Comparison of ENCODE assay signal across 8 cellular contexts in the genomic region with DNA sequence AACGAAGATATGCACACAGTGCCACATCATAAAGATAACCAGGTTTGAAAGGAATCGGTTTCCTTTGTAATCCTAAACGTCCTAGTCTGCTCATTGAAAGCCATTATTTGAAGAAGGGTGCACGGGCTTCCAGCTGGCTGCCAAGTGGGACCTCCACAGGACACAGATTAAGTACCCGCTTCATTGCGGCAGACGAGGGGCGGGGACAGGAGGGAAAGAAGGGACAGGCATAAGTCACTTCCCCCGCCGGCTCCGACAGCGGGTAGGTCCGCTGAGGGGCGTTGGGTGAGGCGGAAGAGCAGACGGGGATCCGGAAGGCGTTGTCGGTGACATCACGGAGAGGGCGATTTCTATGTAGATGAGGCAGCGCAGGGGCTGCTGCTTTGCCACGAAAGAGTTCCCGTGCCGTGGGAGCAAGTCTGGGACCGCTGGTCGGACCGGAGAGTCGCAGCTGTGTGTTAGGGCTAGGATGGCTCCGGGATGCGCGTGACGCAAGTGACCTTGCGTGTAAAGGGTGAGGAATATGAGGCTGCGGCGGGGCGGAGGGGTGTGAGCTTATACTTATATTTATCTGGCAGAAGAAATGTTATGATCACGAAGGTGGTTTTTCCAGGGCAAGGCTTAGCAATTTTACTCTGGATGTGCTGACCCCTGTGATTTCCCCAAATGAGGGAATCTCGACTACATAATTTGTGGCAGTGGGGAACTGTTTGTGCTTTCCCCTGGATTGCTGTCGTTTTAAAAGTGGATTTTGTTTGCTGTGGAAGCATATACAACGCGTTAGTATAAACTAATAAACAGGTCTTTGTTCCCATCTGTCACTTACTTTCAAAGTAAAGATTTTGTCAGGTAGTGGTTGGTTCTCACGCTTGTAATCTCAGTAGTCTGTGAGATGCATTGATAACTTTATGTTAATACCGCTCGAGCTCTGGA.
A peak's percentile ranks its signal among the peaks of the same experiment; 100 is the strongest.
DNase-seq lines count a peak whose midpoint lies in the region; ATAC-seq, FAIRE-seq and TF ChIP-seq lines count a peak whose summit lies in the region.
"Not testable (repeated sequence)": the region's sequence is repeated elsewhere in the genome, so short reads cannot be mapped to it uniquely, and the experiment has no call there.

No MANE protein-coding gene starts in this region.

- not testable (repeated sequence) for H3K36me3 Mint-ChIP-seq in activated CD8-positive, alpha-beta T cell treated with anti-CD3 and anti-CD28 coated beads, Interleukin-2, amount 10 ng/mL, durations not matched to agents 7 days and 5 days (ENCODE audit: low read depth)

- H3K79me2 ChIP-seq in HepG2 (ENCODE audit: insufficient read depth, low read length): not testable (repeated sequence)

- 2% methylated on average over 44 of the region's 45 CpGs for WGBS in HepG2 (ENCODE audit: low lambda C conversion rate)

- H3K27ac ChIP-seq in HepG2 (ENCODE audit: extremely low read length, insufficient read depth, low read length): peak overlapping the region; percentile 65

- in situ Hi-C loops in HepG2 (cut with HindIII; ENCODE audit: extremely low pct_ligation_motif_present, low pct_unique_long_range_greater_than_20kb): not testable (repeated sequence)

- H3K4me3 ChIP-seq in HepG2 (replicated peaks in 1 of 3; ENCODE audit: insufficient read depth in 1 of 3, low read depth in 2 of 3, low read length in 3 of 3): peak overlapping the region; percentile 69 to 83 (median 78)

- peak; percentile 34 for FAIRE-seq in HepG2 (lab: Jason Lieb, UNC)

- CTCF ChIA-PET in activated CD8-positive, alpha-beta T cell treated with anti-CD3 and anti-CD28 coated beads, Interleukin-2, amount 10 ng/mL, durations not matched to agents 7 days and 5 days (lab: Charles Lee): interaction anchor here (0.6 kb wide), 1 partner anchor 14 kb away, joined by 3 read pairs; no protein-coding TSS in a partner anchor
- CTCF ChIA-PET in HepG2 (lab: Yijun Ruan, JAX; ENCODE audit: low intra/inter-chr PET ratio, low total read pairs): not testable (repeated sequence)

- peak; percentile 67 to 98 for TF ChIP-seq POLR2A in HepG2 (IDR thresholded peaks at IDR 0.05; ENCODE audit: insufficient read depth in 1 of 2, low read depth in 2 of 2, low read length in 2 of 2)

- peak overlapping the region; percentile 93 for H3K4me3 Mint-ChIP-seq in activated CD8-positive, alpha-beta T cell treated with anti-CD3 and anti-CD28 coated beads, Interleukin-2, amount 10 ng/mL, durations not matched to agents 7 days and 5 days

- ATAC-seq in HG03196 (IDR thresholded peaks at IDR 0.05; ENCODE audit: unreplicated experiment): peak; percentile 90
- ATAC-seq in activated CD8-positive, alpha-beta T cell treated with anti-CD3 and anti-CD28 coated beads, Interleukin-2, amount 10 ng/mL, durations not matched to agents 7 days and 5 days: peak; percentile 96
- ATAC-seq in HepG2: peak; percentile 93

- H2AFZ ChIP-seq in HepG2 (ENCODE audit: low read length): not testable (repeated sequence)

- not testable (repeated sequence) for H3K4me1 ChIP-seq in HepG2 (ENCODE audit: insufficient read depth, low read length)

- not testable (repeated sequence) for H3K27me3 ChIP-seq in HepG2 (ENCODE audit: control insufficient read depth in 1 of 2, insufficient read depth in 2 of 2, low read length in 2 of 2)

- peak overlapping the region; percentile 78 for H3K4me2 ChIP-seq in HepG2 (ENCODE audit: low read depth, low read length)

- DNase-seq in Ammon's horn (ENCODE audit: low spot score) (peak; percentile 80), GM19238 (ENCODE audit: insufficient read length, low spot score) (peak; percentile 37), ecto neural progenitor cell (ENCODE audit: low spot score) (peak; percentile 84), HepG2 (ENCODE audit: low spot score) (peak; percentile 75)
- DNase-seq in NK-92 treated with Interleukin-12 subunit alpha and Interleukin-12 subunit beta, amount 100 ng/mL, for 24 hours (lab: John Stamatoyannopoulos, UW): peak; percentile 76
- peak; percentile 92 for DNase-seq in activated CD8-positive, alpha-beta T cell treated with anti-CD3 and anti-CD28 coated beads, Interleukin-2, amount 10 ng/mL, durations not matched to agents 7 days and 5 days
- peak; percentile 80 to 85 for DNase-seq in stimulated activated CD4-positive, alpha-beta T cell treated with anti-CD3 and anti-CD28 coated beads, Interleukin-15, amount 100 ng/mL, for 48 hours (ENCODE audit: low read depth in 2 of 2)

- H3K9ac ChIP-seq in HepG2 (ENCODE audit: insufficient read depth, low read depth, low read length): peak overlapping the region; percentile 79

- intact Hi-C loops in HepG2 (cut with micrococcal nuclease; ENCODE audit: unreplicated experiment): not testable (repeated sequence)

- TSS peak; percentile 96 for BruUV-seq in HepG2 (replicated peaks; lab: Mats Ljungman, UMichigan)

- H3K36me3 ChIP-seq in HepG2 (replicated peaks in 1 of 2; ENCODE audit: control insufficient read depth in 1 of 2, insufficient read depth in 2 of 2, low read length in 2 of 2): not testable (repeated sequence)

- H3K9me3 ChIP-seq in HepG2 (ENCODE audit: low read length): not testable (repeated sequence)

- peak; percentile 20 for TF ChIP-seq CTCF in HepG2 (CRISPR knock-in tag; IDR thresholded peaks at IDR 0.05)

- H3K9me3 Mint-ChIP-seq in activated CD8-positive, alpha-beta T cell treated with anti-CD3 and anti-CD28 coated beads, Interleukin-2, amount 10 ng/mL, durations not matched to agents 7 days and 5 days (ENCODE audit: insufficient read depth): not testable (repeated sequence)

- TF ChIP-seq RAD21 in HepG2 (CRISPR knock-in tag; IDR thresholded peaks at IDR 0.05): not testable (repeated sequence)

- not testable (repeated sequence) for H3K27me3 Mint-ChIP-seq in activated CD8-positive, alpha-beta T cell treated with anti-CD3 and anti-CD28 coated beads, Interleukin-2, amount 10 ng/mL, durations not matched to agents 7 days and 5 days (ENCODE audit: low read depth)

- not testable (repeated sequence) for TF ChIP-seq EP300 in HepG2 (IDR thresholded peaks at IDR 0.05; ENCODE audit: low read depth in 2 of 2, low read length in 2 of 2); HepG2 (CRISPR knock-in tag; IDR thresholded peaks at IDR 0.05; ENCODE audit: borderline replicate concordance)

- H3K27ac Mint-ChIP-seq in activated CD8-positive, alpha-beta T cell treated with anti-CD3 and anti-CD28 coated beads, Interleukin-2, amount 10 ng/mL, durations not matched to agents 7 days and 5 days: peak overlapping the region; percentile 99

- H3K4me1 Mint-ChIP-seq in activated CD8-positive, alpha-beta T cell treated with anti-CD3 and anti-CD28 coated beads, Interleukin-2, amount 10 ng/mL, durations not matched to agents 7 days and 5 days (ENCODE audit: low read depth): peaks cover 26% of the 10 kb centered on the region

- H4K20me1 ChIP-seq in HepG2 (ENCODE audit: insufficient read depth, low read length): not testable (repeated sequence)

- POLR2A ChIA-PET in activated CD8-positive, alpha-beta T cell treated with anti-CD3 and anti-CD28 coated beads, Interleukin-2, amount 10 ng/mL, durations not matched to agents 7 days and 5 days (lab: Charles Lee): interaction anchor here (0.6 to 2.0 kb wide), 7 partner anchors 14 to 1680 kb away, joined by 3 to 36 read pairs (median 7); no protein-coding TSS in a partner anchor
- POLR2A ChIA-PET in HepG2 (lab: Yijun Ruan, JAX): interaction anchor here (0.9 to 1.7 kb wide), 4 partner anchors 14 to 121 kb away, joined by 4 to 23 read pairs (median 6); no protein-coding TSS in a partner anchor

TF ChIP-seq in HepG2, 621 proteins besides CTCF, POLR2A, EP300 and RAD21 (continues in another document):
- TF ChIP-seq CREM (IDR thresholded peaks at IDR 0.05): peak; percentile 70
- not testable (repeated sequence) for TF ChIP-seq CREM (CRISPR knock-in tag; IDR thresholded peaks at IDR 0.05)
- peak; percentile 51 for TF ChIP-seq GATAD2A (CRISPR knock-in tag; IDR thresholded peaks at IDR 0.05)
- TF ChIP-seq ZFY (CRISPR knock-in tag; IDR thresholded peaks at IDR 0.05): 0 out of 2 replicates have a peak, but pooled peaks have one; percentile 33
- TF ChIP-seq FOXO1 (CRISPR knock-in tag; IDR thresholded peaks at IDR 0.05): peak; percentile 40
- peak; percentile 77; the same call in 1 of the 2 replicates for TF ChIP-seq IRF9 (CRISPR knock-in tag; IDR thresholded peaks at IDR 0.05; ENCODE audit: borderline replicate concordance)
- 0 out of 2 replicates have a peak, but pooled peaks have one; percentile 29 for TF ChIP-seq TBP (CRISPR knock-in tag; IDR thresholded peaks at IDR 0.05)
- TF ChIP-seq GABPA (IDR thresholded peaks at IDR 0.05; ENCODE audit: low read depth, low read length): peak; percentile 55
- TF ChIP-seq GABPA (CRISPR knock-in tag; IDR thresholded peaks at IDR 0.05; ENCODE audit: low read depth): peak; percentile 88
- peak; percentile 87 for TF ChIP-seq GABPB1 (CRISPR knock-in tag; IDR thresholded peaks at IDR 0.05)
- peak; percentile 35; the same call in 1 of the 2 replicates for TF ChIP-seq KDM4B (CRISPR knock-in tag; IDR thresholded peaks at IDR 0.05)
- TF ChIP-seq KAT8 (CRISPR knock-in tag; IDR thresholded peaks at IDR 0.05): peak; percentile 53; the same call in 1 of the 2 replicates

Comparison
In these comparisons a context has a peak if more than half of its experiments do, and no peak if none do; other contexts are left out.
1. Peak in every context shown above with its lines: DNase-seq, ATAC-seq, H3K4me3 ChIP-seq and H3K27ac ChIP-seq.
2. DNase-seq: peak in every context shown above with its lines; median percentile 92 in activated CD8-positive, alpha-beta T cell treated with anti-CD3 and anti-CD28 coated beads, Interleukin-2, amount 10 ng/mL, durations not matched to agents 7 days and 5 days; 84 in ecto neural progenitor cell; 82 in stimulated activated CD4-positive, alpha-beta T cell treated with anti-CD3 and anti-CD28 coated beads, Interleukin-15, amount 100 ng/mL, for 48 hours; 80 in Ammon's horn; 76 in NK-92 treated with Interleukin-12 subunit alpha and Interleukin-12 subunit beta, amount 100 ng/mL, for 24 hours; 75 in HepG2; 37 in GM19238.